ENCODE assay signal across 8 cellular contexts in genomic region chr15:30697315-30697685, GRCh38.
A peak's percentile ranks its signal among the peaks of the same experiment; 100 is the strongest.
DNase-seq lines count a peak whose midpoint lies in the region; ATAC-seq and TF ChIP-seq lines count a peak whose summit lies in the region.
"Not testable (repeated sequence)": the region's sequence is repeated elsewhere in the genome, so short reads cannot be mapped to it uniquely, and the experiment has no call there.

No MANE protein-coding gene starts in this region.

- ATAC-seq in CD4-positive, alpha-beta T cell (ENCODE audit: poor library complexity): peak; percentile 75
- ATAC-seq in GM18868 (IDR thresholded peaks at IDR 0.05; ENCODE audit: unreplicated experiment) (peak; percentile 54), GM19467 (IDR thresholded peaks at IDR 0.05; ENCODE audit: unreplicated experiment) (peak; percentile 57), HG02588 (IDR thresholded peaks at IDR 0.05; ENCODE audit: unreplicated experiment) (peak; percentile 54), HG03039 (IDR thresholded peaks at IDR 0.05; ENCODE audit: unreplicated experiment) (peak; percentile 43), HG03439 (IDR thresholded peaks at IDR 0.05; ENCODE audit: unreplicated experiment) (peak; percentile 62)

- TF ChIP-seq CTCF in CD4-positive, alpha-beta T cell (IDR thresholded peaks at IDR 0.05); OCI-LY7 (conservative IDR thresholded peaks at IDR 0.05; ENCODE audit: low read length): not testable (repeated sequence)

- CTCF ChIA-PET in CD4-positive, alpha-beta T cell (lab: Charles Lee); OCI-LY7 (lab: Charles Lee; ENCODE audit: unreplicated experiment): not testable (repeated sequence)

- BruUV-seq in OCI-LY7 (replicated peaks; lab: Mats Ljungman, UMichigan): not testable (repeated sequence)

- H3K4me3 Mint-ChIP-seq in CD4-positive, alpha-beta T cell: not testable (repeated sequence)

- POLR2A ChIA-PET in CD4-positive, alpha-beta T cell (lab: Charles Lee); OCI-LY7 (lab: Charles Lee): not testable (repeated sequence)

- H3K27ac ChIP-seq in CD4-positive, alpha-beta T cell (ENCODE audit: low read depth, low read length); OCI-LY7 (ENCODE audit: low read depth, low read length, poor library complexity, severe bottlenecking): not testable (repeated sequence)

- not testable (repeated sequence) for H3K4me1 Mint-ChIP-seq in CD4-positive, alpha-beta T cell (ENCODE audit: low read depth)

- not testable (repeated sequence) for H3K9me3 Mint-ChIP-seq in CD4-positive, alpha-beta T cell

- intact Hi-C loops in CD4-positive, alpha-beta T cell (cut with DNase I, micrococcal nuclease); OCI-LY7 (cut with micrococcal nuclease; ENCODE audit: unreplicated experiment): not testable (repeated sequence)

- H3K4me3 ChIP-seq in OCI-LY7 (ENCODE audit: low read depth, low read length, poor library complexity, severe bottlenecking): not testable (repeated sequence)

- not testable (repeated sequence) for H3K9me3 ChIP-seq in CD4-positive, alpha-beta T cell (ENCODE audit: control insufficient read depth, low read length); OCI-LY7 (ENCODE audit: low read length)

- not testable (repeated sequence) for H3K79me2 ChIP-seq in OCI-LY7 (ENCODE audit: insufficient read depth, low read depth, low read length)

- H3K27me3 ChIP-seq in CD4-positive, alpha-beta T cell (ENCODE audit: control insufficient read depth, insufficient read depth, low read length): not testable (repeated sequence)

- not testable (repeated sequence) for H4K20me1 ChIP-seq in OCI-LY7 (ENCODE audit: insufficient read depth, low read length)

- not testable (repeated sequence) for H3K36me3 ChIP-seq in OCI-LY7 (ENCODE audit: insufficient read depth, low read length)

- H3K9me2 ChIP-seq in OCI-LY7 (ENCODE audit: insufficient read depth, low read length): not testable (repeated sequence)

- not testable (repeated sequence) for DNase-seq in CD4-positive, alpha-beta T cell
- peak; percentile 20 for DNase-seq in OCI-LY7 (ENCODE audit: low spot score)
- DNase-seq in central memory CD4-positive, alpha-beta T cell: peak; percentile 45

- not testable (repeated sequence) for H2AFZ ChIP-seq in OCI-LY7 (ENCODE audit: low read length)

- H3K27me3 Mint-ChIP-seq in CD4-positive, alpha-beta T cell: not testable (repeated sequence)

- not testable (repeated sequence) for H3K27ac Mint-ChIP-seq in CD4-positive, alpha-beta T cell

- H3K36me3 Mint-ChIP-seq in CD4-positive, alpha-beta T cell (ENCODE audit: low read depth): not testable (repeated sequence)

- not testable (repeated sequence) for H3K4me2 ChIP-seq in OCI-LY7 (ENCODE audit: low read length)

- H3K4me1 ChIP-seq in OCI-LY7 (ENCODE audit: insufficient read depth, low read length, poor library complexity, severe bottlenecking): peaks cover 29% of the 10 kb centered on the region
